2 cellular contexts compared by ENCODE assay signal in the genomic region with DNA sequence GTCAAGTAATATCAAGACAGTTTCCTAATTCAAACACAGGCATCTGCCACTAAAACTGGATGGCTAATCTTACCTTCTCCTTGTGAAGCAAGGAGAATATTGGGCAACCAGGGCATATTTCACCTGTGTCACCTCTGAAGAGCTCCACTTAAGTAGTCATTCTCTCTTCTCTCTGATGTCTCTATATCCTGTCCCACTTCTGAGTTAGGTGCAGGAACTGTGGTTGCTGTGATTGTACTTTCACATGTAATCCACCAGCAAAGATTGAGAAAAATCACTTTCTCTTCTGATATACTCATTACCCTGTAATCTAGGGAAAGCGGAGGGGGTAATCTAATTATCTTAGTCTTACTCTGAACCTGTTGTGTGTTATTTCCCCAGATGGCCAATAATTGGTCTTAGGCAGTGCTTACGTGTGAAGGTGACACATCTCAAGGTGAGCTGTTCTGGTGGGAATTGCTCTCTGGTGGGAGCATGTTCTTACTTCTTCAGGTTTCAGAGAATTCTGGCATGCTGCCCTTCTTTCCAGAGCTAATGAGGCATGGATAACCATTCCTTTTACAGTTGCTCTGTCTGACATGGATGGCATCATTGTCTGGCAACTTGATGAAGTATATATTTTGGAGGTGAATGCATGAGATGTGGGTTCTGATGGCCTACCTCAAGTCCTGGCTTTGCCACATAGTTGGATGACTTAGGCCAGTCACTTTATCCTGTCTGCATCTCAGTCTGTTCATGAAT.
TF ChIP-seq lines count a peak whose summit lies in the region.

No MANE protein-coding gene starts in this region.

TF ChIP-seq in GM12891, 5 proteins besides CTCF, POLR2A, EP300 and RAD21:
- TF ChIP-seq SPI1 (IDR thresholded peaks at IDR 0.05; ENCODE audit: low read depth, low read length) (no peak), POLR2AphosphoS5 (IDR thresholded peaks at IDR 0.05; ENCODE audit: low read depth, low read length) (no peak)
TF ChIP-seq in GM12891: peak in this region for 0.

TF ChIP-seq in WTC11, 78 proteins besides CTCF, POLR2A, EP300 and RAD21:
- TF ChIP-seq, protein P1, sequence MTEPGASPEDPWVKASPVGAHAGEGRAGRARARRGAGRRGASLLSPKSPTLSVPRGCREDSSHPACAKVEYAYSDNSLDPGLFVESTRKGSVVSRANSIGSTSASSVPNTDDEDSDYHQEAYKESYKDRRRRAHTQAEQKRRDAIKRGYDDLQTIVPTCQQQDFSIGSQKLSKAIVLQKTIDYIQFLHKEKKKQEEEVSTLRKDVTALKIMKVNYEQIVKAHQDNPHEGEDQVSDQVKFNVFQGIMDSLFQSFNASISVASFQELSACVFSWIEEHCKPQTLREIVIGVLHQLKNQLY (CRISPR knock-in tag; IDR thresholded peaks at IDR 0.05) = no peak
- TF ChIP-seq SMAD3 (CRISPR knock-in tag; IDR thresholded peaks at IDR 0.05; ENCODE audit: borderline replicate concordance) (no peak), IRF2 (CRISPR knock-in tag; IDR thresholded peaks at IDR 0.05; ENCODE audit: borderline replicate concordance, low read depth) (no peak), RELA (CRISPR knock-in tag; IDR thresholded peaks at IDR 0.05; ENCODE audit: borderline replicate concordance) (no peak), NR2C2 (CRISPR knock-in tag; IDR thresholded peaks at IDR 0.05) (no peak), FOXP1 (CRISPR knock-in tag; IDR thresholded peaks at IDR 0.05; ENCODE audit: borderline replicate concordance) (no peak)
